ENCODE assay signal across 15 cellular contexts in genomic region chr1:168621356-168621755, GRCh38. TPM values are rescaled to one million over a fixed set of nuclear protein-coding genes. Genes with fewer than 3 reads are reported as not detected.
DNase-seq lines count a peak whose midpoint lies in the region; ATAC-seq and TF ChIP-seq lines count a peak whose summit lies in the region.
"Had no signal": no experiment of that assay in that cellular context is flagged by ENCODE, and none has a peak within 500 bp of the region (broad histone marks: within the 10 kb centered on the region; RNA-seq: fewer than 3 reads in every experiment).

No MANE protein-coding gene starts in this region.

- H3K27ac Mint-ChIP-seq in type B pancreatic cell = peak overlapping the region; percentile 22
- H3K27ac Mint-ChIP-seq in T-cell = no peak overlapping the region
- H3K27ac Mint-ChIP-seq: activated naive CD4-positive, alpha-beta T cell treated with anti-CD3 and anti-CD28 coated beads, Interleukin-2, amount 50 U/mL, for 24 hours; CD8-positive, alpha-beta memory T cell; naive thymus-derived CD4-positive, alpha-beta T cell; stimulated activated naive CD8-positive, alpha-beta T cell treated with anti-CD3 and anti-CD28 coated beads, Interleukin-15, Interleukin-2, amounts not matched to agents 100 ng/mL and 50 ng/mL, for 24 hours had no signal

- no peaks in the 10 kb centered on the region for H3K4me1 Mint-ChIP-seq in type B pancreatic cell (ENCODE audit: unreplicated experiment)
- no peaks in the 10 kb centered on the region for H3K4me1 Mint-ChIP-seq in T-cell
- H3K4me1 Mint-ChIP-seq: activated naive CD4-positive, alpha-beta T cell treated with anti-CD3 and anti-CD28 coated beads, Interleukin-2, amount 50 U/mL, for 24 hours; CD8-positive, alpha-beta memory T cell; naive thymus-derived CD4-positive, alpha-beta T cell had no signal

- H3K9me3 Mint-ChIP-seq in type B pancreatic cell = no peaks in the 10 kb centered on the region
- no peaks in the 10 kb centered on the region for H3K9me3 Mint-ChIP-seq in T-cell
- H3K9me3 Mint-ChIP-seq: activated naive CD4-positive, alpha-beta T cell treated with anti-CD3 and anti-CD28 coated beads, Interleukin-2, amount 50 U/mL, for 24 hours; CD8-positive, alpha-beta memory T cell; stimulated activated naive CD8-positive, alpha-beta T cell treated with anti-CD3 and anti-CD28 coated beads, Interleukin-15, Interleukin-2, amounts not matched to agents 100 ng/mL and 50 ng/mL, for 24 hours had no signal

- no peak for ATAC-seq in T-cell (replicated peaks in 1 of 4)
- ATAC-seq: naive thymus-derived CD4-positive, alpha-beta T cell had no signal

- CTCF ChIA-PET in T-cell (lab: Charles Lee) = no interaction called here

- H3K36me3 Mint-ChIP-seq in type B pancreatic cell (no peaks in the 10 kb centered on the region), T-cell (no peaks in the 10 kb centered on the region)
- H3K36me3 Mint-ChIP-seq: activated naive CD4-positive, alpha-beta T cell treated with anti-CD3 and anti-CD28 coated beads, Interleukin-2, amount 50 U/mL, for 24 hours; CD8-positive, alpha-beta memory T cell; naive thymus-derived CD4-positive, alpha-beta T cell had no signal

- no peaks in the 10 kb centered on the region for H3K36me3 ChIP-seq in OCI-LY3 (replicated peaks; ENCODE audit: low read depth, low read length)

- 0 out of 2 replicates have a peak overlapping the region, but pooled peaks have one; percentile 5 for H2AFZ ChIP-seq in OCI-LY3 (ENCODE audit: low read depth, low read length)

- H3K27me3 ChIP-seq in OCI-LY3 (ENCODE audit: low read depth, low read length) = no peaks in the 10 kb centered on the region

- H3K27me3 Mint-ChIP-seq in type B pancreatic cell = no peaks in the 10 kb centered on the region
- peaks cover 0 to 5% of the 10 kb centered on the region in 2 donors for H3K27me3 Mint-ChIP-seq in T-cell

- peaks cover 3% of the 10 kb centered on the region; the same call in 1 of the 2 replicates for H3K4me1 ChIP-seq in OCI-LY3 (ENCODE audit: low read length)

- H3K4me3 Mint-ChIP-seq in type B pancreatic cell = no peak overlapping the region
- no peak overlapping the region for H3K4me3 Mint-ChIP-seq in T-cell
- H3K4me3 Mint-ChIP-seq: activated naive CD4-positive, alpha-beta T cell treated with anti-CD3 and anti-CD28 coated beads, Interleukin-2, amount 50 U/mL, for 24 hours; CD8-positive, alpha-beta memory T cell; naive thymus-derived CD4-positive, alpha-beta T cell; stimulated activated naive CD8-positive, alpha-beta T cell treated with anti-CD3 and anti-CD28 coated beads, Interleukin-15, Interleukin-2, amounts not matched to agents 100 ng/mL and 50 ng/mL, for 24 hours had no signal

- H3K9me3 ChIP-seq in OCI-LY3 (ENCODE audit: insufficient read depth, low read length) = no peaks in the 10 kb centered on the region

- POLR2A ChIA-PET in T-cell (lab: Charles Lee) = no interaction called here

- no peaks in the 10 kb centered on the region for H4K20me1 ChIP-seq in OCI-LY3 (ENCODE audit: insufficient read depth, low read length)

- H3K27ac ChIP-seq in OCI-LY3 (ENCODE audit: low read length) = no peak overlapping the region
- H3K27ac ChIP-seq: SK-N-MC had no signal

- H3K4me3 ChIP-seq in OCI-LY3 (ENCODE audit: low read length) = no peak overlapping the region
- H3K4me3 ChIP-seq: SK-N-MC had no signal

- DNase-seq in fibroblast of gingiva (ENCODE audit: low read depth) (peak; percentile 10), kidney tubule cell (ENCODE audit: low spot score) (peak; percentile 47), type B pancreatic cell (ENCODE audit: extremely low spot score, unreplicated experiment) (no peak), HPDE6-E6E7 (ENCODE audit: extremely low spot score) (no peak), D341Med (ENCODE audit: low spot score) (no peak), T-cell (no peak)
- DNase-seq: activated CD8-positive, alpha-beta memory T cell treated with anti-CD3 and anti-CD28 coated beads, Interleukin-2, amount 50 U/mL, for 4 hours; CD8-positive, alpha-beta memory T cell; naive thymus-derived CD4-positive, alpha-beta T cell; retina had no signal

- no peaks in the 10 kb centered on the region for H3K79me2 ChIP-seq in OCI-LY3 (ENCODE audit: low read length)

- no peak for TF ChIP-seq CTCF in OCI-LY3 (IDR thresholded peaks at IDR 0.05; ENCODE audit: low read depth, low read length)
- TF ChIP-seq CTCF in type B pancreatic cell (conservative IDR thresholded peaks at IDR 0.05) = no peak

- H3K4me2 ChIP-seq in OCI-LY3 (ENCODE audit: low read length) = no peak overlapping the region

- H3K9ac ChIP-seq in OCI-LY3 (ENCODE audit: low read length) = no peak overlapping the region

RNA-seq across cellular contexts. Expression of gene XCL1, which starts 45.0 kb away (rescaled TPM):
- total RNA-seq in type B pancreatic cell (ENCODE audit: low replicate concordance) (1.2 TPM in 1 of 2 replicates, not detected in the other), T-cell (1 to 10 TPM in 3 of 5 donors, under 1 TPM in 2; 0.45 to 5.0 (median 3.5) TPM)
- total RNA-seq: epithelial cell of proximal tubule had no signal

Comparison
In these comparisons a context has a peak if more than half of its experiments do, and no peak if none do; other contexts are left out.
1. DNase-seq: peak in fibroblast of gingiva (single experiment) and kidney tubule cell (single experiment); none in type B pancreatic cell (single experiment), HPDE6-E6E7 (single experiment), D341Med (single experiment) and T-cell (0 of 34).